8 cellular contexts compared by ENCODE assay signal in genomic region chr12:49331360-49332222, GRCh38. TPM values are rescaled to one million over a fixed set of nuclear protein-coding genes. Genes with fewer than 3 reads are reported as not detected.
DNase-seq lines count a peak whose midpoint lies in the region; ATAC-seq and TF ChIP-seq lines count a peak whose summit lies in the region.

No MANE protein-coding gene starts in this region.

- intact Hi-C loops in natural killer cell (cut with micrococcal nuclease): no loop called here
- intact Hi-C loops in activated CD4-positive, alpha-beta T cell treated with anti-CD3 and anti-CD28 coated beads, Interleukin-2, amount 10 ng/mL, durations not matched to agents 24 days and 14 days (cut with micrococcal nuclease): loop anchor here (1.0 kb wide), 1 partner anchor 34 kb away; no protein-coding TSS in a partner anchor

- H3K27ac Mint-ChIP-seq in natural killer cell: no peak overlapping the region
- no peak overlapping the region for H3K27ac Mint-ChIP-seq in natural killer cell treated with Interleukin-12 subunit alpha and Interleukin-12 subunit beta and Interleukin-15 and Interleukin-18, amount 100 ng/mL, for 72 hours
- no peak overlapping the region for H3K27ac Mint-ChIP-seq in activated CD4-positive, alpha-beta T cell treated with anti-CD3 and anti-CD28 coated beads, Interleukin-2, amount 10 ng/mL, durations not matched to agents 24 days and 14 days

- TF ChIP-seq POLR2A in GM18505 (IDR thresholded peaks at IDR 0.05; ENCODE audit: borderline replicate concordance, extremely low read depth, insufficient read depth, insufficient read length): no peak

- H3K27ac ChIP-seq in caudate nucleus (ENCODE audit: low read depth, low read length): no peak overlapping the region

- no peaks in the 10 kb centered on the region for H3K9me3 Mint-ChIP-seq in natural killer cell
- H3K9me3 Mint-ChIP-seq in natural killer cell treated with Interleukin-12 subunit alpha and Interleukin-12 subunit beta and Interleukin-15 and Interleukin-18, amount 100 ng/mL, for 72 hours: no peaks in the 10 kb centered on the region
- H3K9me3 Mint-ChIP-seq in activated CD4-positive, alpha-beta T cell treated with anti-CD3 and anti-CD28 coated beads, Interleukin-2, amount 10 ng/mL, durations not matched to agents 24 days and 14 days: no peaks in the 10 kb centered on the region

- H3K4me1 Mint-ChIP-seq in natural killer cell: peaks cover 1 to 17% of the 10 kb centered on the region in 2 donors
- peaks cover 0 to 7% of the 10 kb centered on the region in 2 donors for H3K4me1 Mint-ChIP-seq in natural killer cell treated with Interleukin-12 subunit alpha and Interleukin-12 subunit beta and Interleukin-15 and Interleukin-18, amount 100 ng/mL, for 72 hours (ENCODE audit: low read depth in 2 of 2)
- H3K4me1 Mint-ChIP-seq in activated CD4-positive, alpha-beta T cell treated with anti-CD3 and anti-CD28 coated beads, Interleukin-2, amount 10 ng/mL, durations not matched to agents 24 days and 14 days: peaks cover 9% of the 10 kb centered on the region

- no peak for DNase-seq in natural killer cell
- DNase-seq in natural killer cell treated with Interleukin-12 subunit alpha and Interleukin-12 subunit beta and Interleukin-15 and Interleukin-18, amount 100 ng/mL, for 72 hours (ENCODE audit: low spot score): no peak
- peak; percentile 71 for DNase-seq in NCI-H748 (lab: John Stamatoyannopoulos, UW; ENCODE audit: unreplicated experiment)
- peak in 43 of 61 donors; percentile 8 to 64 (median 34) for DNase-seq in caudate nucleus (lab: John Stamatoyannopoulos, UW)
- DNase-seq in left kidney (ENCODE audit: low read depth, low spot score): peak; percentile 92
- DNase-seq in superior temporal gyrus (ENCODE audit: extremely low spot score): peak; percentile 84
- DNase-seq in activated CD4-positive, alpha-beta T cell treated with anti-CD3 and anti-CD28 coated beads, Interleukin-2, amount 10 ng/mL, durations not matched to agents 24 days and 14 days: no peak

- TF ChIP-seq CTCF in natural killer cell (IDR thresholded peaks at IDR 0.05): no peak

- no peak overlapping the region for H3K4me3 Mint-ChIP-seq in natural killer cell
- no peak overlapping the region for H3K4me3 Mint-ChIP-seq in natural killer cell treated with Interleukin-12 subunit alpha and Interleukin-12 subunit beta and Interleukin-15 and Interleukin-18, amount 100 ng/mL, for 72 hours
- no peak overlapping the region for H3K4me3 Mint-ChIP-seq in activated CD4-positive, alpha-beta T cell treated with anti-CD3 and anti-CD28 coated beads, Interleukin-2, amount 10 ng/mL, durations not matched to agents 24 days and 14 days

- peaks cover 33 to 35% of the 10 kb centered on the region in 2 donors for H3K27me3 Mint-ChIP-seq in natural killer cell (ENCODE audit: low read depth in 2 of 2)
- H3K27me3 Mint-ChIP-seq in natural killer cell treated with Interleukin-12 subunit alpha and Interleukin-12 subunit beta and Interleukin-15 and Interleukin-18, amount 100 ng/mL, for 72 hours: peaks cover 24 to 27% of the 10 kb centered on the region in 2 donors
- peaks cover 36% of the 10 kb centered on the region for H3K27me3 Mint-ChIP-seq in activated CD4-positive, alpha-beta T cell treated with anti-CD3 and anti-CD28 coated beads, Interleukin-2, amount 10 ng/mL, durations not matched to agents 24 days and 14 days

- no peaks in the 10 kb centered on the region for H3K36me3 Mint-ChIP-seq in natural killer cell
- H3K36me3 Mint-ChIP-seq in natural killer cell treated with Interleukin-12 subunit alpha and Interleukin-12 subunit beta and Interleukin-15 and Interleukin-18, amount 100 ng/mL, for 72 hours: no peaks in the 10 kb centered on the region
- peaks cover 39% of the 10 kb centered on the region for H3K36me3 Mint-ChIP-seq in activated CD4-positive, alpha-beta T cell treated with anti-CD3 and anti-CD28 coated beads, Interleukin-2, amount 10 ng/mL, durations not matched to agents 24 days and 14 days (ENCODE audit: low read depth)

- ATAC-seq in natural killer cell (peak in 2 of 3 donors; percentile 63 to 65), GM18505 (IDR thresholded peaks at IDR 0.05; ENCODE audit: unreplicated experiment) (no peak)
- ATAC-seq in natural killer cell treated with Interleukin-12 subunit alpha and Interleukin-12 subunit beta and Interleukin-15 and Interleukin-18, amount 100 ng/mL, for 72 hours: no peak

RNA-seq across cellular contexts. Expression of gene C1QL4, which starts 5.4 kb away (rescaled TPM):
- total RNA-seq in natural killer cell: not detected
- not detected for total RNA-seq in natural killer cell treated with Interleukin-12 subunit alpha and Interleukin-12 subunit beta and Interleukin-15 and Interleukin-18, amount 100 ng/mL, for 72 hours
- total RNA-seq in activated CD4-positive, alpha-beta T cell treated with anti-CD3 and anti-CD28 coated beads, Interleukin-2, amount 10 ng/mL, durations not matched to agents 24 days and 14 days: not detected in 2 replicates

RNA-seq across cellular contexts. Expression of gene TROAP, which starts 8.5 kb away (rescaled TPM):
- total RNA-seq in natural killer cell: 1 to 10 TPM in 2 of 3 donors, under 1 TPM in 1; 0.58 to 3.0 (median 2.2) TPM
- total RNA-seq in natural killer cell treated with Interleukin-12 subunit alpha and Interleukin-12 subunit beta and Interleukin-15 and Interleukin-18, amount 100 ng/mL, for 72 hours: 100 to 1,000 TPM in 1 of 2 donors, 10 to 100 TPM in 1; 37.4 to 103 TPM
- 49.9 and 51.6 TPM in 2 replicates for total RNA-seq in activated CD4-positive, alpha-beta T cell treated with anti-CD3 and anti-CD28 coated beads, Interleukin-2, amount 10 ng/mL, durations not matched to agents 24 days and 14 days

RNA-seq across cellular contexts. Expression of gene DNAJC22, which starts 15.1 kb away (rescaled TPM):
- not detected for total RNA-seq in natural killer cell
- total RNA-seq in natural killer cell treated with Interleukin-12 subunit alpha and Interleukin-12 subunit beta and Interleukin-15 and Interleukin-18, amount 100 ng/mL, for 72 hours: not detected
- total RNA-seq in activated CD4-positive, alpha-beta T cell treated with anti-CD3 and anti-CD28 coated beads, Interleukin-2, amount 10 ng/mL, durations not matched to agents 24 days and 14 days: not detected in 2 replicates

RNA-seq across cellular contexts. Expression of gene SPATS2, which starts 35.7 kb away (rescaled TPM):
- 10 to 100 TPM; 14.6 to 18.4 (median 15.4) TPM for total RNA-seq in natural killer cell
- total RNA-seq in natural killer cell treated with Interleukin-12 subunit alpha and Interleukin-12 subunit beta and Interleukin-15 and Interleukin-18, amount 100 ng/mL, for 72 hours: 10 to 100 TPM; 13.7 to 21.1 TPM
- total RNA-seq in activated CD4-positive, alpha-beta T cell treated with anti-CD3 and anti-CD28 coated beads, Interleukin-2, amount 10 ng/mL, durations not matched to agents 24 days and 14 days: 14.5 and 16.2 TPM in 2 replicates

RNA-seq across cellular contexts. Expression of gene PRPH, which starts 36.6 kb away (rescaled TPM):
- total RNA-seq in natural killer cell: not detected
- total RNA-seq in natural killer cell treated with Interleukin-12 subunit alpha and Interleukin-12 subunit beta and Interleukin-15 and Interleukin-18, amount 100 ng/mL, for 72 hours: not detected
- total RNA-seq in activated CD4-positive, alpha-beta T cell treated with anti-CD3 and anti-CD28 coated beads, Interleukin-2, amount 10 ng/mL, durations not matched to agents 24 days and 14 days: 0.23 TPM in 1 of 2 replicates, not detected in the other

Comparison
In these comparisons a context has a peak if more than half of its experiments do, and no peak if none do; other contexts are left out.
1. ATAC-seq: peak in natural killer cell (2 of 3); none in natural killer cell treated with Interleukin-12 subunit alpha and Interleukin-12 subunit beta and Interleukin-15 and Interleukin-18, amount 100 ng/mL, for 72 hours (0 of 2) and GM18505 (single experiment).
2. RNA of gene TROAP, which starts 8.5 kb away (total RNA-seq): 37.4 to 103 TPM in natural killer cell treated with Interleukin-12 subunit alpha and Interleukin-12 subunit beta and Interleukin-15 and Interleukin-18, amount 100 ng/mL, for 72 hours and 49.9 to 51.6 TPM in activated CD4-positive, alpha-beta T cell treated with anti-CD3 and anti-CD28 coated beads, Interleukin-2, amount 10 ng/mL, durations not matched to agents 24 days and 14 days; 0.58 to 3.0 TPM in natural killer cell; every median in the first group is over 4 times any median in the second.
3. DNase-seq: peak in NCI-H748 (single experiment), caudate nucleus (43 of 61), left kidney (single experiment) and superior temporal gyrus (single experiment); none in natural killer cell (single experiment), natural killer cell treated with Interleukin-12 subunit alpha and Interleukin-12 subunit beta and Interleukin-15 and Interleukin-18, amount 100 ng/mL, for 72 hours (single experiment) and activated CD4-positive, alpha-beta T cell treated with anti-CD3 and anti-CD28 coated beads, Interleukin-2, amount 10 ng/mL, durations not matched to agents 24 days and 14 days (single experiment).